ENCODE assay signal across 8 cellular contexts in genomic region chr13:48531416-48532145, GRCh38. TPM values are rescaled to one million over a fixed set of nuclear protein-coding genes. Genes with fewer than 3 reads are reported as not detected.
DNase-seq lines count a peak whose midpoint lies in the region; ATAC-seq, FAIRE-seq and TF ChIP-seq lines count a peak whose summit lies in the region.

No MANE protein-coding gene starts in this region.

- no peaks in the 10 kb centered on the region for H3K36me3 Mint-ChIP-seq in astrocyte (ENCODE audit: low read depth, unreplicated experiment)

- no peaks in the 10 kb centered on the region for H3K27me3 Mint-ChIP-seq in astrocyte (ENCODE audit: low read depth, unreplicated experiment)

- H3K4me3 ChIP-seq in MM.1S (ENCODE audit: low read length) (peak overlapping the region; percentile 84), astrocyte (ENCODE audit: insufficient read depth, low read depth, low read length) (peak overlapping the region; percentile 85), suprapubic skin (peak overlapping the region; percentile 85)

- H3K4me1 ChIP-seq in MM.1S (ENCODE audit: low read length) (peaks cover 6% of the 10 kb centered on the region; the same call in 1 of the 2 replicates), astrocyte (ENCODE audit: insufficient read depth, low read length) (peaks cover 6% of the 10 kb centered on the region), suprapubic skin (peaks cover 23% of the 10 kb centered on the region)

- no peaks in the 10 kb centered on the region for H3K9me3 ChIP-seq in MM.1S (replicated peaks; ENCODE audit: insufficient read depth, low read length)
- no peaks in the 10 kb centered on the region for H3K9me3 ChIP-seq in astrocyte (ENCODE audit: insufficient read depth, low read depth, low read length)
- H3K9me3 ChIP-seq in suprapubic skin = no peaks in the 10 kb centered on the region

- no peaks in the 10 kb centered on the region for H3K27me3 ChIP-seq in MM.1S (replicated peaks; ENCODE audit: insufficient read depth, low read length)
- H3K27me3 ChIP-seq in astrocyte (ENCODE audit: insufficient read depth, low read length) = no peaks in the 10 kb centered on the region
- H3K27me3 ChIP-seq in suprapubic skin = no peaks in the 10 kb centered on the region

- peak overlapping the region; percentile 95 for H3K27ac Mint-ChIP-seq in astrocyte (ENCODE audit: unreplicated experiment)

- WGBS in suprapubic skin = 34% methylated on average over 17 of the region's 17 CpGs

- peak overlapping the region; percentile 78 for H3K9ac ChIP-seq in MM.1S (ENCODE audit: low read length)
- peak overlapping the region; percentile 94 for H3K9ac ChIP-seq in astrocyte (ENCODE audit: low read length)

- TF ChIP-seq EP300 in suprapubic skin (IDR thresholded peaks at IDR 0.05) = no peak

- no peak for TF ChIP-seq POLR2A in suprapubic skin (IDR thresholded peaks at IDR 0.05)

- H3K4me3 Mint-ChIP-seq in astrocyte (ENCODE audit: unreplicated experiment) = peak overlapping the region; percentile 93

- no peaks in the 10 kb centered on the region for H3F3A ChIP-seq in MM.1S (ENCODE audit: insufficient read depth, low read length)

- H4K20me1 ChIP-seq in MM.1S (ENCODE audit: insufficient read depth, low read length) (no peaks in the 10 kb centered on the region), astrocyte (ENCODE audit: insufficient read depth, low read length) (no peaks in the 10 kb centered on the region)

- H3K27ac ChIP-seq in MM.1S (ENCODE audit: low read length) = peak overlapping the region; percentile 42; the same call in 1 of the 2 replicates
- H3K27ac ChIP-seq in astrocyte (ENCODE audit: low read depth, low read length) = peak overlapping the region; percentile 91
- H3K27ac ChIP-seq in suprapubic skin = peak overlapping the region; percentile 95

- H3K36me3 ChIP-seq in MM.1S (replicated peaks; ENCODE audit: insufficient read depth, low read length) = no peaks in the 10 kb centered on the region
- no peaks in the 10 kb centered on the region for H3K36me3 ChIP-seq in astrocyte (ENCODE audit: insufficient read depth, low read length)
- no peaks in the 10 kb centered on the region for H3K36me3 ChIP-seq in suprapubic skin

- peaks cover 1% of the 10 kb centered on the region for H3K4me1 Mint-ChIP-seq in astrocyte (ENCODE audit: low read depth, unreplicated experiment)

- H2AFZ ChIP-seq in MM.1S (ENCODE audit: low read length) (peak overlapping the region; percentile 90), astrocyte (ENCODE audit: low read depth, low read length) (peak overlapping the region; percentile 98)

- TF ChIP-seq CTCF in MM.1S (IDR thresholded peaks at IDR 0.05; ENCODE audit: low read length) (no peak), astrocyte (IDR thresholded peaks at IDR 0.05; ENCODE audit: insufficient read depth, low read depth, low read length) (no peak), suprapubic skin (IDR thresholded peaks at IDR 0.05) (no peak)

- no peaks in the 10 kb centered on the region for H3K9me3 Mint-ChIP-seq in astrocyte (ENCODE audit: unreplicated experiment)

- H3K9me2 ChIP-seq in MM.1S (replicated peaks; ENCODE audit: insufficient read depth, low read length) = no peaks in the 10 kb centered on the region

- no peak for FAIRE-seq in astrocyte (lab: Jason Lieb, UNC)

- H3K4me2 ChIP-seq in MM.1S (ENCODE audit: low read depth, low read length) (peak overlapping the region; percentile 83), astrocyte (ENCODE audit: low read length) (peak overlapping the region; percentile 86)

- ATAC-seq in GM19023 (IDR thresholded peaks at IDR 0.05; ENCODE audit: unreplicated experiment) (no peak), esophagus mucosa (no peak)

- H3K79me2 ChIP-seq in MM.1S (ENCODE audit: low read length) = no peaks in the 10 kb centered on the region
- peaks cover 8% of the 10 kb centered on the region for H3K79me2 ChIP-seq in astrocyte (ENCODE audit: insufficient read depth, low read length)

- DNase-seq in COLO668 (lab: John Stamatoyannopoulos, UW; ENCODE audit: unreplicated experiment) (peak; percentile 56), MM.1S (peak; percentile 11), astrocyte (ENCODE audit: low read depth) (peak; percentile 22), kidney tubule cell (ENCODE audit: low spot score) (peak; percentile 55), suprapubic skin (ENCODE audit: low spot score in 2 of 2) (no peak), hepatic stellate cell (ENCODE audit: low spot score) (no peak)

RNA-seq across cellular contexts. Expression of gene RCBTB2, which starts 1.3 kb away (rescaled TPM):
- total RNA-seq in astrocyte (4.3 and 4.8 TPM in 2 replicates), suprapubic skin (1 to 10 TPM; 2.9 to 5.8 (median 4.4) TPM), esophagus mucosa (10.3 TPM)

Comparison
In these comparisons a context has a peak if more than half of its experiments do, and no peak if none do; other contexts are left out.
1. DNase-seq: peak in COLO668 (single experiment), MM.1S (single experiment), astrocyte (single experiment) and kidney tubule cell (single experiment); none in suprapubic skin (0 of 2) and hepatic stellate cell (single experiment).
2. H3K27ac ChIP-seq: peak in every context shown above with its lines; median percentile 95 in suprapubic skin; 91 in astrocyte; 42 in MM.1S.
3. Peak in every context shown above with its lines, with median percentiles within 50 percentile points of each other: H3K4me3 ChIP-seq.